ENCODE assay signal across 8 cellular contexts in the genomic region with DNA sequence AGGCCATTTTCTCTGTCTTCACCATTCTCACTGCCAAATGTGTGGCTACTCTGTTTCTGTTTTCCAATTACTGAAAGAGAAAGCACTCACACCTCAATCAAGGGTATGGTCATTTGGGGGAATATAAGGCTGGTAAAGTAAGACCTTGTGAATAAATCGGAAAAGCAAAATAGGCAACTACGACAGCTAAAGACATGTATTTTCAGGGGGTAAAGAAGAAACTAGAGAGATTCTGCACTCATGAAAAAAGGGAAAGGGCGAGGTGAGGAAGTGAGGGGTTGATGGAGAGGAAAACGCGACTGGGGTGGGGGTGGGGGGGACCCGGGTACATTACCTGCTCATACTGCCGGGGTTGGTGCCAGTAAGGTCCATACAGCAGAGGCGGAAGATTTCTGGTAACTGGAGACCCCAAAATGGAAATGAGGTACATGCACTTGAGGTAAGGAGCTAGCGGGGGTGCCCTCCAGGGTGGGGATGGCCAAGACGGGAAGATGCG. TPM values are rescaled to one million over a fixed set of nuclear protein-coding genes. Genes with fewer than 3 reads are reported as not detected.
DNase-seq lines count a peak whose midpoint lies in the region; ATAC-seq and TF ChIP-seq lines count a peak whose summit lies in the region.

No MANE protein-coding gene starts in this region.

- no CpG with 5 or more reads among the region's 11 CpGs for WGBS in mesendoderm (ENCODE audit: extremely low coverage, insufficient coverage, low lambda C conversion rate)

- H2BK120ac ChIP-seq in mesendoderm (ENCODE audit: low read depth, low read length) = no peak overlapping the region

- H3K79me1 ChIP-seq in mesendoderm (ENCODE audit: low read length) = peaks cover 12% of the 10 kb centered on the region

- POLR2A ChIA-PET in GM10248 (lab: Yijun Ruan, JAX) = interaction anchor here (0.7 to 1.7 kb wide), 6 partner anchors 9 to 128 kb away, joined by 3 to 22 read pairs (median 6); a partner anchor contains a TSS

- in situ Hi-C loops in ACHN (cut with HindIII; ENCODE audit: low pct_ligation_motif_present, low pct_unique_long_range_greater_than_20kb, low sequenced_read_pairs) = no loop called here

- peak overlapping the region; percentile 51 for H3K4me2 ChIP-seq in mesendoderm (ENCODE audit: low read length)

- no peak for TF ChIP-seq POLR2A in breast epithelium (IDR thresholded peaks at IDR 0.05)

- no peak overlapping the region for H2BK15ac ChIP-seq in mesendoderm (replicated peaks; ENCODE audit: low read depth)

- peak overlapping the region; percentile 98 to 99 (median 98) for H3K4me3 Mint-ChIP-seq in CD4-positive, CD25-positive, alpha-beta regulatory T cell

- H3K36me3 Mint-ChIP-seq in CD4-positive, CD25-positive, alpha-beta regulatory T cell = peaks cover 14% of the 10 kb centered on the region

- H2BK5ac ChIP-seq in mesendoderm (ENCODE audit: low read length) = no peak overlapping the region

- CTCF ChIA-PET in GM10248 (lab: Yijun Ruan, JAX) = interaction anchor here (0.9 to 4.6 kb wide), 7 partner anchors 8 to 62 kb away, joined by 3 to 40 read pairs (median 4); a partner anchor contains a TSS

- peak overlapping the region; percentile 99 for H3K27ac Mint-ChIP-seq in CD4-positive, CD25-positive, alpha-beta regulatory T cell

- H3K9me3 Mint-ChIP-seq in CD4-positive, CD25-positive, alpha-beta regulatory T cell = no peaks in the 10 kb centered on the region

- no peak overlapping the region for H2AK5ac ChIP-seq in mesendoderm (ENCODE audit: low read length)

- H3K9ac ChIP-seq in mesendoderm (ENCODE audit: low read length) = peak overlapping the region; percentile 72

- peak; percentile 2 to 6 for ATAC-seq in CD4-positive, CD25-positive, alpha-beta regulatory T cell (ENCODE audit: low read depth in 2 of 2)
- ATAC-seq in HG03103 (IDR thresholded peaks at IDR 0.05; ENCODE audit: low read depth, unreplicated experiment) = peak; percentile 9

- peak overlapping the region; percentile 81 for H3K18ac ChIP-seq in mesendoderm (ENCODE audit: low read length)

- no peaks in the 10 kb centered on the region for H3K9me3 ChIP-seq in CD4-positive, CD25-positive, alpha-beta regulatory T cell (ENCODE audit: control insufficient read depth in 2 of 2, low read length in 2 of 2)
- H3K9me3 ChIP-seq in breast epithelium = no peaks in the 10 kb centered on the region

- H3K23ac ChIP-seq in mesendoderm (ENCODE audit: low read length) = no peak overlapping the region

- H3K36me3 ChIP-seq in CD4-positive, CD25-positive, alpha-beta regulatory T cell (ENCODE audit: control insufficient read depth, insufficient read depth, low read length) = peaks cover 5% of the 10 kb centered on the region
- H3K36me3 ChIP-seq in breast epithelium (no peaks in the 10 kb centered on the region), mesendoderm (ENCODE audit: control insufficient read depth, insufficient read depth, low read length) (no peaks in the 10 kb centered on the region)

- peaks cover 55% of the 10 kb centered on the region for H3K79me2 ChIP-seq in mesendoderm (ENCODE audit: control insufficient read depth, insufficient read depth, low read length)

- peak overlapping the region; percentile 94 for H3K56ac ChIP-seq in mesendoderm (ENCODE audit: low read length)

- H4K8ac ChIP-seq in mesendoderm (ENCODE audit: low read depth, low read length) = no peak overlapping the region

- peak overlapping the region; percentile 85 for H3K4ac ChIP-seq in mesendoderm (ENCODE audit: low read depth, low read length)

- peak overlapping the region; percentile 82 for H3K4me3 ChIP-seq in CD4-positive, CD25-positive, alpha-beta regulatory T cell (ENCODE audit: low read depth, low read length)
- peak overlapping the region; percentile 88 to 93 (median 88) for H3K4me3 ChIP-seq in breast epithelium
- peak overlapping the region; percentile 92 for H3K4me3 ChIP-seq in mesendoderm (ENCODE audit: low read length)

- H4K5ac ChIP-seq in mesendoderm (ENCODE audit: low read length) = no peak overlapping the region

- TF ChIP-seq CTCF in breast epithelium (IDR thresholded peaks at IDR 0.05) (no peak), GM10248 (IDR thresholded peaks at IDR 0.05; ENCODE audit: control extremely low read depth, extremely low read depth, low read depth, missing control alignments) (no peak), GM20000 (IDR thresholded peaks at IDR 0.05; ENCODE audit: extremely low read depth, missing control alignments) (no peak)

- peaks cover 35 to 78% (median 58%) of the 10 kb centered on the region in 4 donors for H3K4me1 Mint-ChIP-seq in CD4-positive, CD25-positive, alpha-beta regulatory T cell

- intact Hi-C loops in breast epithelium (cut with DNase I; ENCODE audit: low total_unique reads) = no loop called here

- H3K4me1 ChIP-seq in CD4-positive, CD25-positive, alpha-beta regulatory T cell (ENCODE audit: control insufficient read depth, insufficient read depth, low read length, poor library complexity, severe bottlenecking) = peaks cover 31% of the 10 kb centered on the region
- H3K4me1 ChIP-seq in breast epithelium (peaks cover 0 to 7% of the 10 kb centered on the region in 2 donors), mesendoderm (ENCODE audit: control insufficient read depth, low read depth, low read length) (no peaks in the 10 kb centered on the region)

- no peak for DNase-seq in CD4-positive, CD25-positive, alpha-beta regulatory T cell
- DNase-seq in breast epithelium (ENCODE audit: low spot score in 2 of 2) (no peak), mesendoderm (no peak), GM10248 (ENCODE audit: extremely low spot score) (no peak), GM20000 (ENCODE audit: low spot score) (no peak), ACHN (no peak), NCI-H446 treated with DMSO at 0.1 percent for 48 hours (lab: John Stamatoyannopoulos, UW) (no peak)

- peak overlapping the region; percentile 84 for H3K27ac ChIP-seq in CD4-positive, CD25-positive, alpha-beta regulatory T cell (ENCODE audit: insufficient read depth, low read length, poor library complexity, severe bottlenecking)
- H3K27ac ChIP-seq in breast epithelium (peak overlapping the region; percentile 90 to 97), mesendoderm (ENCODE audit: low read depth, low read length) (no peak overlapping the region)

- H3K27me3 Mint-ChIP-seq in CD4-positive, CD25-positive, alpha-beta regulatory T cell = no peaks in the 10 kb centered on the region

- H3K27me3 ChIP-seq in CD4-positive, CD25-positive, alpha-beta regulatory T cell (ENCODE audit: control insufficient read depth, insufficient read depth, low read length) = no peaks in the 10 kb centered on the region
- H3K27me3 ChIP-seq in breast epithelium = no peaks in the 10 kb centered on the region
- no peaks in the 10 kb centered on the region for H3K27me3 ChIP-seq in mesendoderm (ENCODE audit: insufficient read depth, low read length, poor library complexity)

RNA-seq across cellular contexts. Expression of a gene that starts 19.3 kb away (rescaled TPM):
- total RNA-seq in CD4-positive, CD25-positive, alpha-beta regulatory T cell = 142 TPM
- 10 to 100 TPM; 15.3 to 30.9 (median 20.9) TPM for polyA plus RNA-seq in CD4-positive, CD25-positive, alpha-beta regulatory T cell
- total RNA-seq in breast epithelium = 10 to 100 TPM; 53.8 to 81.4 (median 72.4) TPM
- polyA plus RNA-seq in mesendoderm (2013, experiment 1 of 2) = 48.8 TPM
- polyA plus RNA-seq in mesendoderm (2013, experiment 2 of 2) = 46.9 TPM

RNA-seq across cellular contexts. Expression of a gene that starts 40.1 kb away (rescaled TPM):
- 32.6 TPM for total RNA-seq in CD4-positive, CD25-positive, alpha-beta regulatory T cell
- 10 to 100 TPM; 12.1 to 19.8 (median 14.8) TPM for polyA plus RNA-seq in CD4-positive, CD25-positive, alpha-beta regulatory T cell
- 10 to 100 TPM; 26.9 to 28.5 (median 27.5) TPM for total RNA-seq in breast epithelium
- polyA plus RNA-seq in mesendoderm (2013, experiment 1 of 2) = 12.2 TPM
- 12.8 TPM for polyA plus RNA-seq in mesendoderm (2013, experiment 2 of 2)

RNA-seq across cellular contexts. Expression of a gene that starts 40.4 kb away (rescaled TPM):
- total RNA-seq in CD4-positive, CD25-positive, alpha-beta regulatory T cell = 128 TPM
- polyA plus RNA-seq in CD4-positive, CD25-positive, alpha-beta regulatory T cell = 100 to 1,000 TPM in 1 of 4 donors, 10 to 100 TPM in 3; 90.0 to 114 (median 95.4) TPM
- total RNA-seq in breast epithelium = 10 to 100 TPM; 38.0 to 55.2 (median 52.1) TPM
- polyA plus RNA-seq in mesendoderm (2013, experiment 1 of 2) = 37.1 TPM
- polyA plus RNA-seq in mesendoderm (2013, experiment 2 of 2) = 39.4 TPM

RNA-seq across cellular contexts. Expression of a gene that starts 52.8 kb away (rescaled TPM):
- total RNA-seq in CD4-positive, CD25-positive, alpha-beta regulatory T cell = 49.7 TPM
- 10 to 100 TPM; 58.8 to 65.5 (median 63.7) TPM for polyA plus RNA-seq in CD4-positive, CD25-positive, alpha-beta regulatory T cell
- total RNA-seq in breast epithelium = 10 to 100 TPM; 66.1 to 79.3 (median 73.1) TPM
- polyA plus RNA-seq in mesendoderm (2013, experiment 1 of 2) = 191 TPM
- 191 TPM for polyA plus RNA-seq in mesendoderm (2013, experiment 2 of 2)
